In genomic region chr14:77151245-77151644, GRCh38 we compare ENCODE assay signal across 9 cellular contexts. TPM values are rescaled to one million over a fixed set of nuclear protein-coding genes. Genes with fewer than 3 reads are reported as not detected.
A peak's percentile ranks its signal among the peaks of the same experiment; 100 is the strongest.
DNase-seq lines count a peak whose midpoint lies in the region; ATAC-seq and TF ChIP-seq lines count a peak whose summit lies in the region.
"Had no signal": no experiment of that assay in that cellular context is flagged by ENCODE, and none has a peak within 500 bp of the region (broad histone marks: within the 10 kb centered on the region; RNA-seq: fewer than 3 reads in every experiment).

No MANE protein-coding gene starts in this region.

- H3K9me3 ChIP-seq in T-helper 17 cell (ENCODE audit: control insufficient read depth, low read length, poor library complexity, severe bottlenecking): no peaks in the 10 kb centered on the region
- H3K9me3 ChIP-seq in MG63: no peaks in the 10 kb centered on the region

- no peak for DNase-seq in CD14-positive monocyte (ENCODE audit: low spot score)
- peak; percentile 76 for DNase-seq in H7
- peak; percentile 26 for DNase-seq in RPMI8226
- peak; percentile 39 for DNase-seq in hepatic stellate cell (ENCODE audit: low spot score)
- DNase-seq in dedifferentiated amniotic fluid mesenchymal stem cell (ENCODE audit: extremely low spot score): no peak
- DNase-seq in T-helper 17 cell: no peak
- no peak for DNase-seq in A172 (ENCODE audit: low spot score)
- no peak for DNase-seq in MG63

- H3K36me3 Mint-ChIP-seq in CD14-positive monocyte: no peaks in the 10 kb centered on the region
- peaks cover 2% of the 10 kb centered on the region for H3K36me3 Mint-ChIP-seq in T-helper 17 cell (ENCODE audit: low read depth)

- ATAC-seq in T-helper 17 cell: no peak

- no peak overlapping the region for H3K27ac Mint-ChIP-seq in CD14-positive monocyte
- no peak overlapping the region for H3K27ac Mint-ChIP-seq in T-helper 17 cell
- H3K27ac Mint-ChIP-seq: dendritic cell treated with granulocyte-macrophage colony-stimulating factor and Interleukin-4, amounts not matched to agents 40 ng/mL and 50 ng/mL, for 4 days had no signal

- H3K4me1 Mint-ChIP-seq in CD14-positive monocyte (peaks cover 2% of the 10 kb centered on the region), T-helper 17 cell (peaks cover 1% of the 10 kb centered on the region)

- peaks cover 14 to 28% (median 23%) of the 10 kb centered on the region in 3 donors for H3K27me3 Mint-ChIP-seq in CD14-positive monocyte (ENCODE audit: low read depth in 3 of 3)
- peaks cover 67% of the 10 kb centered on the region for H3K27me3 Mint-ChIP-seq in T-helper 17 cell

- TF ChIP-seq CTCF in CD14-positive monocyte (IDR thresholded peaks at IDR 0.05): peak; percentile 13

- intact Hi-C loops in CD14-positive monocyte (cut with micrococcal nuclease): loop anchor here in 1 of 2 donors (5.0 to 10.0 kb wide), 2 partner anchors 166 to 404 kb away; no protein-coding TSS in a partner anchor

- H3K9me3 Mint-ChIP-seq in CD14-positive monocyte: peaks cover 0 to 5% (median 0%) of the 10 kb centered on the region in 7 donors
- H3K9me3 Mint-ChIP-seq: dendritic cell treated with granulocyte-macrophage colony-stimulating factor and Interleukin-4, amounts not matched to agents 40 ng/mL and 50 ng/mL, for 4 days had no signal

- H3K36me3 ChIP-seq in H7 (replicated peaks; ENCODE audit: control insufficient read depth, insufficient read depth, low read length) (no peaks in the 10 kb centered on the region), MG63 (no peaks in the 10 kb centered on the region)

- H3K4me3 ChIP-seq in H7 (ENCODE audit: insufficient read depth, low read depth, low read length) (no peak overlapping the region), MG63 (no peak overlapping the region)

- H3K4me3 Mint-ChIP-seq in CD14-positive monocyte (no peak overlapping the region), T-helper 17 cell (no peak overlapping the region)
- H3K4me3 Mint-ChIP-seq: dendritic cell treated with granulocyte-macrophage colony-stimulating factor and Interleukin-4, amounts not matched to agents 40 ng/mL and 50 ng/mL, for 4 days had no signal

- peaks cover 2% of the 10 kb centered on the region; the same call in 1 of the 2 replicates for H3K27me3 ChIP-seq in H7 (ENCODE audit: control insufficient read depth, insufficient read depth, low read length)
- H3K27me3 ChIP-seq in MG63: peaks cover under 1% of the 10 kb centered on the region; the same call in 1 of the 2 replicates

RNA-seq across cellular contexts. Expression of gene ZDHHC22, which starts 9.7 kb away (rescaled TPM):
- polyA plus RNA-seq in CD14-positive monocyte: not detected
- total RNA-seq in H7 (2014; rRNA removed; shearing (Covaris generic)): 8.9 and 11.6 TPM in 2 replicates
- not detected for total RNA-seq in T-helper 17 cell
- not detected in 2 replicates for total RNA-seq in A172 (2014; rRNA removed; shearing (Covaris generic))
- total RNA-seq in MG63 (2014; rRNA removed; shearing (Covaris generic); ENCODE audit: low replicate concordance): not detected in 2 replicates

RNA-seq across cellular contexts. Expression of gene TMEM63C, which starts 30.4 kb away (rescaled TPM):
- polyA plus RNA-seq in CD14-positive monocyte: under 1 TPM in 1 of 2 donors, not detected in 1; 0.78 TPM
- 2.1 and 2.2 TPM in 2 replicates for total RNA-seq in H7 (2014; rRNA removed; shearing (Covaris generic))
- total RNA-seq in T-helper 17 cell: 1 to 10 TPM in 1 of 2 donors, under 1 TPM in 1; 0.65 to 1.1 TPM
- 0.62 and 0.98 TPM in 2 replicates for total RNA-seq in A172 (2014; rRNA removed; shearing (Covaris generic))
- not detected in 2 replicates for total RNA-seq in MG63 (2014; rRNA removed; shearing (Covaris generic); ENCODE audit: low replicate concordance)

RNA-seq across cellular contexts. Expression of gene CIPC, which starts 53.2 kb away (rescaled TPM):
- polyA plus RNA-seq in CD14-positive monocyte: 10 to 100 TPM in 1 of 2 donors, 1 to 10 TPM in 1; 4.4 to 11.2 TPM
- total RNA-seq in H7 (2014; rRNA removed; shearing (Covaris generic)): 18.7 and 22.3 TPM in 2 replicates
- 10 to 100 TPM; 11.2 to 13.4 TPM for total RNA-seq in T-helper 17 cell
- 9.9 and 13.5 TPM in 2 replicates for total RNA-seq in A172 (2014; rRNA removed; shearing (Covaris generic))
- total RNA-seq in MG63 (2014; rRNA removed; shearing (Covaris generic); ENCODE audit: low replicate concordance): 17.1 and 32.1 TPM in 2 replicates

Comparison
In these comparisons a context has a peak if more than half of its experiments do, and no peak if none do; other contexts are left out.
1. DNase-seq: peak in H7 (single experiment), RPMI8226 (single experiment) and hepatic stellate cell (single experiment); none in CD14-positive monocyte (single experiment), dedifferentiated amniotic fluid mesenchymal stem cell (single experiment), T-helper 17 cell (0 of 3), A172 (single experiment) and MG63 (single experiment).